Comparison of ENCODE assay signal across 8 cellular contexts in genomic region chr3:4994823-4995499, GRCh38. TPM values are rescaled to one million over a fixed set of nuclear protein-coding genes. Genes with fewer than 3 reads are reported as not detected.
DNase-seq lines count a peak whose midpoint lies in the region; ATAC-seq, FAIRE-seq and TF ChIP-seq lines count a peak whose summit lies in the region.
"Had no signal": no experiment of that assay in that cellular context is flagged by ENCODE, and none has a peak within 500 bp of the region (broad histone marks: within the 10 kb centered on the region; RNA-seq: fewer than 3 reads in every experiment).

No MANE protein-coding gene starts in this region.

- TF ChIP-seq POLR2A in GM12891 (IDR thresholded peaks at IDR 0.05; ENCODE audit: low read depth, low read length) = no peak

- H3K36me3 ChIP-seq in effector memory CD4-positive, alpha-beta T cell (ENCODE audit: control insufficient read depth, insufficient read depth, low read length) = no peaks in the 10 kb centered on the region

- peak overlapping the region; percentile 5 for H3K4me3 ChIP-seq in epithelial cell of proximal tubule (ENCODE audit: low read depth, low read length)
- H3K4me3 ChIP-seq in effector memory CD4-positive, alpha-beta T cell (ENCODE audit: insufficient read depth, low read depth, low read length, poor library complexity, severe bottlenecking) = no peak overlapping the region

- H3K9me3 ChIP-seq in effector memory CD4-positive, alpha-beta T cell (ENCODE audit: control insufficient read depth, low read length) = no peaks in the 10 kb centered on the region

- no peaks in the 10 kb centered on the region for H3K4me1 ChIP-seq in effector memory CD4-positive, alpha-beta T cell (ENCODE audit: control insufficient read depth, insufficient read depth, low read length, poor library complexity, severe bottlenecking)

- peak; percentile 76 for ATAC-seq in GM19463 (IDR thresholded peaks at IDR 0.05; ENCODE audit: unreplicated experiment)

- no peak for TF ChIP-seq CTCF in epithelial cell of proximal tubule (conservative IDR thresholded peaks at IDR 0.05; ENCODE audit: low read depth, low read length)

- no peak overlapping the region for H3K27ac ChIP-seq in effector memory CD4-positive, alpha-beta T cell (ENCODE audit: insufficient read depth, low read length, poor library complexity, severe bottlenecking)

- DNase-seq in NCI-H226 (peak; percentile 61), epithelial cell of proximal tubule (ENCODE audit: low read depth) (peak; percentile 94), nucleus accumbens (lab: John Stamatoyannopoulos, UW) (peak in 33 of 56 donors; percentile 10 to 76 (median 42)), GM12891 (ENCODE audit: insufficient read length, low spot score) (no peak)
- DNase-seq in effector memory CD4-positive, alpha-beta T cell = no peak
- no peak for DNase-seq in stimulated activated CD4-positive, alpha-beta T cell treated with anti-CD3 and anti-CD28 coated beads, Interleukin-1b, Interleukin-23, amount 100 ng/mL, for 48 hours
- DNase-seq: naive B cell had no signal

- H3K27me3 ChIP-seq in effector memory CD4-positive, alpha-beta T cell (replicated peaks; ENCODE audit: control insufficient read depth, insufficient read depth, low read length, poor library complexity, severe bottlenecking) = no peaks in the 10 kb centered on the region

- no peak for FAIRE-seq in GM12891 (lab: Jason Lieb, UNC)

TF ChIP-seq in GM12891, 5 proteins besides CTCF, POLR2A, EP300 and RAD21:
- TF ChIP-seq POU2F2 (IDR thresholded peaks at IDR 0.05; ENCODE audit: low read depth, low read length) = no peak
- no peak for TF ChIP-seq PAX5 (IDR thresholded peaks at IDR 0.05; ENCODE audit: insufficient read depth, low read length, severe bottlenecking)
- TF ChIP-seq SPI1 (IDR thresholded peaks at IDR 0.05; ENCODE audit: low read depth, low read length) = no peak
- TF ChIP-seq POLR2AphosphoS5 (IDR thresholded peaks at IDR 0.05; ENCODE audit: low read depth, low read length) = no peak
- TF ChIP-seq TAF1 (IDR thresholded peaks at IDR 0.05; ENCODE audit: low read depth, low read length) = no peak
TF ChIP-seq in GM12891: peak in this region for 0.

RNA-seq across cellular contexts. Expression of gene BHLHE40, which starts 15.7 kb away (rescaled TPM):
- 47.2 and 96.3 TPM in 2 replicates for total RNA-seq in epithelial cell of proximal tubule
- polyA plus RNA-seq in GM12891 (2012; ENCODE audit: low read depth, missing spikeins) = 101 TPM

Comparison
In these comparisons a context has a peak if more than half of its experiments do, and no peak if none do; other contexts are left out.
1. DNase-seq: peak in NCI-H226 (single experiment), epithelial cell of proximal tubule (single experiment) and nucleus accumbens (33 of 56); none in effector memory CD4-positive, alpha-beta T cell (0 of 3), GM12891 (single experiment) and stimulated activated CD4-positive, alpha-beta T cell treated with anti-CD3 and anti-CD28 coated beads, Interleukin-1b, Interleukin-23, amount 100 ng/mL, for 48 hours (single experiment).